21 cellular contexts compared by ENCODE assay signal in the genomic region with DNA sequence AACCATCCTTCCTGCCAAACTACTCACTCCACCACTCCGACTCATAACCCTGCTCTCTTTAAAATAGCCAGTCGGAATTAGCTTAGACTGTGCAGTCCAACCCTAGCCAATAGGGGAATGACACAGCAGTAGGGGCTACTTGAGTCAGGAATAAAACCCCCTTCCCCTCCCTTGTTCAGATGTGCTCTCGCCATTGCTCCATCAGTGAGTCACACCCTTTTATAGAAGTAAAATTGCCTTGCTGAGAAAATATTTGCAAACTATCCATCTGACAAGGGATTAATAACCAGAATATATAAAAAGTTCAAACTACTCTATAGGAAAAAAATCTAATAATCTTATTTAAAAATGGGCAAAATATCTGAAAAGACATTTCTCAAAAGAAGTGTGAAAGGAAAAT. TPM values are rescaled to one million over a fixed set of nuclear protein-coding genes. Genes with fewer than 3 reads are reported as not detected.
DNase-seq lines count a peak whose midpoint lies in the region; ATAC-seq and TF ChIP-seq lines count a peak whose summit lies in the region.
"Had no signal": no experiment of that assay in that cellular context is flagged by ENCODE, and none has a peak within 500 bp of the region (broad histone marks: within the 10 kb centered on the region; RNA-seq: fewer than 3 reads in every experiment).

No MANE protein-coding gene starts in this region.

- H2AFZ ChIP-seq in OCI-LY7 (ENCODE audit: low read length) = no peak overlapping the region

- BruUV-seq in Caco-2 (replicated peaks; lab: Mats Ljungman, UMichigan) (no TSS peak), OCI-LY7 (replicated peaks; lab: Mats Ljungman, UMichigan) (no TSS peak)

- H3K4me3 Mint-ChIP-seq in Caco-2 (ENCODE audit: unreplicated experiment) = no peak overlapping the region
- H3K4me3 Mint-ChIP-seq: CD4-positive, CD25-positive, alpha-beta regulatory T cell; CD8-positive, alpha-beta memory T cell; HFFc6; IgD-negative memory B cell had no signal

- intact Hi-C loops in Caco-2 (cut with micrococcal nuclease; ENCODE audit: unreplicated experiment) (no loop called here), OCI-LY7 (cut with micrococcal nuclease; ENCODE audit: unreplicated experiment) (no loop called here)

- TF ChIP-seq CTCF in Caco-2 (IDR thresholded peaks at IDR 0.05; ENCODE audit: insufficient read depth in 1 of 2, low read depth in 1 of 2, low read length in 1 of 2, severe bottlenecking in 1 of 2, unreplicated experiment in 1 of 2) (no peak), HEK293 (tag by site-specific recombination; IDR thresholded peaks at IDR 0.05) (no peak), OCI-LY7 (conservative IDR thresholded peaks at IDR 0.05; ENCODE audit: low read length) (no peak), coronary artery (IDR thresholded peaks at IDR 0.05) (no peak)

- no peaks in the 10 kb centered on the region for H3K27me3 ChIP-seq in Caco-2 (replicated peaks; ENCODE audit: control insufficient read depth, insufficient read depth, low read length)
- H3K27me3 ChIP-seq: BE2C had no signal

- H3K79me2 ChIP-seq in OCI-LY7 (ENCODE audit: insufficient read depth, low read depth, low read length) = no peaks in the 10 kb centered on the region

- POLR2A ChIA-PET in Caco-2 (lab: Charles Lee) = no interaction called here
- POLR2A ChIA-PET in HEK293 (lab: Yijun Ruan, JAX) = no interaction called here
- POLR2A ChIA-PET in OCI-LY7 (lab: Charles Lee) = interaction anchor here (0.6 kb wide), 1 partner anchor 445 kb away, joined by 3 read pairs; no protein-coding TSS in a partner anchor

- H3K36me3 Mint-ChIP-seq in Caco-2 (ENCODE audit: insufficient read depth, unreplicated experiment) = peaks cover 5% of the 10 kb centered on the region
- H3K36me3 Mint-ChIP-seq: IgD-negative memory B cell had no signal

- H3K9me3 Mint-ChIP-seq in Caco-2 (ENCODE audit: unreplicated experiment) = peaks cover 15% of the 10 kb centered on the region

- no peaks in the 10 kb centered on the region for H4K20me1 ChIP-seq in OCI-LY7 (ENCODE audit: insufficient read depth, low read length)

- H3K27ac ChIP-seq in HEK293 (ENCODE audit: extremely low read depth, low read depth, low read length) (no peak overlapping the region), OCI-LY7 (ENCODE audit: low read depth, low read length, poor library complexity, severe bottlenecking) (no peak overlapping the region), coronary artery (no peak overlapping the region)

- H3K9me3 ChIP-seq in Caco-2 (peaks cover 25% of the 10 kb centered on the region), HEK293 (ENCODE audit: control insufficient read depth, insufficient read depth, low read depth, low read length) (no peaks in the 10 kb centered on the region), OCI-LY7 (ENCODE audit: low read length) (peaks cover 21% of the 10 kb centered on the region; the same call in 1 of the 2 replicates)

- no peak overlapping the region for H3K4me2 ChIP-seq in OCI-LY7 (ENCODE audit: low read length)

- DNase-seq in Caco-2 (no peak), OCI-LY7 (ENCODE audit: low spot score) (peak; percentile 11), kidney tubule cell (ENCODE audit: low spot score) (peak; percentile 39), coronary artery (ENCODE audit: low spot score) (no peak), AG08396 (ENCODE audit: low spot score) (no peak), NCI-H1930 (lab: John Stamatoyannopoulos, UW) (no peak)
- DNase-seq: 8988T; BE2C; C1 segment of cervical spinal cord; CD4-positive, CD25-positive, alpha-beta regulatory T cell; CD8-positive, alpha-beta memory T cell; COR-L47; DMS79 treated with DMSO at 0.1 percent for 48 hours; HCEC 1CT; HFFc6; KG1 had no signal

- H3K4me1 ChIP-seq in Caco-2 = peaks cover 21% of the 10 kb centered on the region
- H3K4me1 ChIP-seq in HEK293 (ENCODE audit: control insufficient read depth, insufficient read depth, low read length) = no peaks in the 10 kb centered on the region
- H3K4me1 ChIP-seq in OCI-LY7 (ENCODE audit: insufficient read depth, low read length, poor library complexity, severe bottlenecking) = no peaks in the 10 kb centered on the region
- H3K4me1 ChIP-seq: BE2C had no signal

- CTCF ChIA-PET in Caco-2 (lab: Charles Lee) = no interaction called here
- CTCF ChIA-PET in HEK293 (lab: Yijun Ruan, JAX) = no interaction called here
- CTCF ChIA-PET in OCI-LY7 (lab: Charles Lee; ENCODE audit: unreplicated experiment) = no interaction called here

- no peaks in the 10 kb centered on the region for H3K27me3 Mint-ChIP-seq in Caco-2 (ENCODE audit: insufficient read depth, unreplicated experiment)
- H3K27me3 Mint-ChIP-seq: CD4-positive, CD25-positive, alpha-beta regulatory T cell; CD8-positive, alpha-beta memory T cell; IgD-negative memory B cell had no signal

- H3K36me3 ChIP-seq in Caco-2 (ENCODE audit: control insufficient read depth, insufficient read depth, low read length) (no peaks in the 10 kb centered on the region), HEK293 (ENCODE audit: control insufficient read depth in 2 of 2, insufficient read depth in 1 of 2, low read length in 2 of 2) (no peaks in the 10 kb centered on the region), OCI-LY7 (ENCODE audit: insufficient read depth, low read length) (peaks cover 65% of the 10 kb centered on the region)
- H3K36me3 ChIP-seq: BE2C had no signal

- ATAC-seq in GM21390 (IDR thresholded peaks at IDR 0.05; ENCODE audit: unreplicated experiment) = no peak
- ATAC-seq: GM12878, HepG2 had no signal

- H3K4me3 ChIP-seq in Caco-2 (ENCODE audit: low read depth, low read length) (no peak overlapping the region), HEK293 (ENCODE audit: low read depth, low read length) (no peak overlapping the region), OCI-LY7 (ENCODE audit: low read depth, low read length, poor library complexity, severe bottlenecking) (no peak overlapping the region), coronary artery (no peak overlapping the region)
- H3K4me3 ChIP-seq: GM12878 had no signal

- no peaks in the 10 kb centered on the region for H3K9me2 ChIP-seq in OCI-LY7 (ENCODE audit: insufficient read depth, low read length)

- H3K4me1 Mint-ChIP-seq in Caco-2 (ENCODE audit: low read depth, unreplicated experiment) = peaks cover 2% of the 10 kb centered on the region
- H3K4me1 Mint-ChIP-seq: CD4-positive, CD25-positive, alpha-beta regulatory T cell; CD8-positive, alpha-beta memory T cell had no signal

- peak overlapping the region; percentile 10 for H3K27ac Mint-ChIP-seq in Caco-2 (ENCODE audit: unreplicated experiment)
- H3K27ac Mint-ChIP-seq: CD4-positive, CD25-positive, alpha-beta regulatory T cell; CD8-positive, alpha-beta memory T cell; HFFc6; IgD-negative memory B cell had no signal

TF ChIP-seq in HEK293, 187 proteins besides CTCF, POLR2A, EP300 and RAD21:
- TF ChIP-seq SETDB1 (IDR thresholded peaks at IDR 0.05; ENCODE audit: insufficient read length, low read length) (peak; percentile 64), ZNF76 (tag by site-specific recombination; IDR thresholded peaks at IDR 0.05; ENCODE audit: borderline replicate concordance, low read depth) (no peak)

RNA-seq across cellular contexts. Expression of gene DMC1, which starts 26.2 kb away (rescaled TPM):
- total RNA-seq in Caco-2 (2022) (1.1 and 1.2 TPM in 2 replicates), OCI-LY7 (2022) (40.6 and 60.8 TPM in 2 replicates)
- 44.3 and 84.7 TPM in 2 replicates for total RNA-seq in OCI-LY7 (2014; rRNA removed; shearing (Covaris generic))
- total RNA-seq: CD4-positive, CD25-positive, alpha-beta regulatory T cell had no signal

RNA-seq across cellular contexts. Expression of gene DDX17, which starts 37.7 kb away (rescaled TPM):
- total RNA-seq in Caco-2 (2022) (359 and 367 TPM in 2 replicates), OCI-LY7 (2022) (505 and 508 TPM in 2 replicates)
- 626 and 667 TPM in 2 replicates for total RNA-seq in OCI-LY7 (2014; rRNA removed; shearing (Covaris generic))

Comparison
In these comparisons a context has a peak if more than half of its experiments do, and no peak if none do; other contexts are left out.
1. DNase-seq: peak in OCI-LY7 (single experiment) and kidney tubule cell (single experiment); none in Caco-2 (0 of 2), coronary artery (single experiment), AG08396 (single experiment) and NCI-H1930 (0 of 2).
2. RNA of gene DMC1, which starts 26.2 kb away (total RNA-seq): 40.6 to 84.7 TPM in OCI-LY7; 1.1 to 1.2 TPM in Caco-2; every median in the first group is over 10 times any median in the second.